Comparison of ENCODE assay signal across 28 cellular contexts in the genomic region with DNA sequence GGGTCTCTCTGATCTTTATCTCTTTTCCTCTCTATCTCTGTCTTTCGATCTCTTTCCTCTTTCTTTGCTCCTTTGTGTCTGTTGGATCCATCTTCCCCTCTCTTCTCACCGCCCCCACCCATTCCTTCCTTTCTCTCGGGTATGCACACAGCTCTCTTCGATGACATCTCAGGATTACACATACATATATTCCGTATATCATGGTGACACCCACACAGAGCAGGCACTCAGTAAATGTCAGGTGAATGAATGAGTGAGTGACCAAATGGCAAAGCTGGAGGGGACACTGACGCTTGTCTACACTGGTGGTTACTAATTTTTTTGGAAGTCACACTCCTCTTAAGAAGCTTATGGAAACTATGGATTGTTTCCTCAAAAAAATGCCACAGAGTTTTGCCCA. TPM values are rescaled to one million over a fixed set of nuclear protein-coding genes. Genes with fewer than 3 reads are reported as not detected.
"Had no signal": no experiment of that assay in that cellular context is flagged by ENCODE, and none has a peak within 500 bp of the region (broad histone marks: within the 10 kb centered on the region; RNA-seq: fewer than 3 reads in every experiment).

No MANE protein-coding gene starts in this region.

- H3K36me3 Mint-ChIP-seq: activated naive CD4-positive, alpha-beta T cell treated with anti-CD3 and anti-CD28 coated beads, Interleukin-2, amount 10 ng/mL, durations not matched to agents 7 days and 5 days; memory B cell; neural progenitor cell had no signal

- H3K4me3 Mint-ChIP-seq: activated naive CD4-positive, alpha-beta T cell treated with anti-CD3 and anti-CD28 coated beads, Interleukin-2, amount 10 ng/mL, durations not matched to agents 7 days and 5 days; activated T-cell treated with anti-CD3 and anti-CD28 coated beads, Interleukin-2, amount 50 U/mL, for 4 hours; memory B cell had no signal

- H3K27me3 ChIP-seq: neural progenitor cell had no signal

- H3K4me1 ChIP-seq: breast epithelium, colonic mucosa had no signal

- H3K4me3 ChIP-seq: ascending aorta, breast epithelium, colonic mucosa, esophagus muscularis mucosa, neural progenitor cell, spleen, tibial artery had no signal

- H3K9me3 ChIP-seq: ascending aorta, breast epithelium, colonic mucosa, esophagus muscularis mucosa, spleen, tibial artery had no signal

- DNase-seq: activated CD4-positive, CD25-positive, alpha-beta regulatory T cell treated with anti-CD3 and anti-CD28 coated beads, Interleukin-2, amount 50 U/mL, for 72 hours; activated CD8-positive, alpha-beta memory T cell treated with anti-CD3 and anti-CD28 coated beads, Interleukin-2, amount 50 U/mL, for 48 hours; activated effector memory CD4-positive, alpha-beta T cell treated with Interleukin-2 at 50 U/mL for 16 hours; activated naive CD4-positive, alpha-beta T cell treated with anti-CD3 and anti-CD28 coated beads, Interleukin-2, amount 10 ng/mL, durations not matched to agents 7 days and 5 days; activated T-cell treated with anti-CD3 and anti-CD28 coated beads, Interleukin-2, amount 50 U/mL, for 4 hours; colonic mucosa; dorsolateral prefrontal cortex; head of caudate nucleus; islet precursor cell; left colon; retina; spleen; stimulated activated CD4-positive, alpha-beta T cell treated with anti-CD3 and anti-CD28 coated beads, Interleukin-4, amount 100 ng/mL, for 1 hour; stimulated activated naive CD4-positive, alpha-beta T cell treated with Interleukin-2 at 50 U/mL for 16 hours; SW 1271; T-helper 2 cell; tibial artery; WERI-Rb-1 had no signal

- H3K27ac ChIP-seq: ascending aorta, breast epithelium, colonic mucosa, tibial artery, WERI-Rb-1 had no signal

- ATAC-seq: activated T-cell treated with anti-CD3 and anti-CD28 coated beads, Interleukin-2, amount 50 U/mL, for 4 hours; left colon had no signal

- H3K36me3 ChIP-seq: ascending aorta, breast epithelium, colonic mucosa, esophagus muscularis mucosa, neural progenitor cell, spleen, tibial artery, WERI-Rb-1 had no signal

- H3K27ac Mint-ChIP-seq: activated naive CD4-positive, alpha-beta T cell treated with anti-CD3 and anti-CD28 coated beads, Interleukin-2, amount 10 ng/mL, durations not matched to agents 7 days and 5 days; memory B cell; progenitor cell of endocrine pancreas had no signal

- H3K9ac ChIP-seq: neural progenitor cell had no signal

- FAIRE-seq: frontal cortex, urothelium cell line had no signal

- H3K9me3 Mint-ChIP-seq: activated naive CD4-positive, alpha-beta T cell treated with anti-CD3 and anti-CD28 coated beads, Interleukin-2, amount 10 ng/mL, durations not matched to agents 7 days and 5 days; activated T-cell treated with anti-CD3 and anti-CD28 coated beads, Interleukin-2, amount 50 U/mL, for 4 hours; memory B cell; neural progenitor cell had no signal

RNA-seq across cellular contexts. Expression of gene VSTM2L, which starts 9.9 kb away (rescaled TPM):
- total RNA-seq: activated CD8-positive, alpha-beta memory T cell treated with anti-CD3 and anti-CD28 coated beads for 36 hours; mononuclear cell had no signal
